ENCODE assay signal across 23 cellular contexts in genomic region chr6:42079941-42080464, GRCh38.
"Had no signal": no experiment of that assay in that cellular context is flagged by ENCODE, and none has a peak within 500 bp of the region (broad histone marks: within the 10 kb centered on the region; RNA-seq: fewer than 3 reads in every experiment).

No MANE protein-coding gene starts in this region.

- H3K36me3 Mint-ChIP-seq: activated naive CD8-positive, alpha-beta T cell had no signal

- DNase-seq: activated CD4-positive, alpha-beta T cell treated with anti-CD3 and anti-CD28 coated beads for 48 hours; activated CD4-positive, alpha-beta T cell treated with anti-CD3 and anti-CD28 coated beads, Interleukin-2, amount 50 U/mL, for 4 hours; activated CD4-positive, CD25-positive, alpha-beta regulatory T cell treated with anti-CD3 and anti-CD28 coated beads, Interleukin-2, amount 50 U/mL, for 72 hours; activated CD8-positive, alpha-beta memory T cell treated with anti-CD3 and anti-CD28 coated beads, Interleukin-2, amount 50 U/mL, for 48 hours; activated CD8-positive, alpha-beta T cell treated with anti-CD3 and anti-CD28 coated beads, Interleukin-2, amount 10 ng/mL, durations not matched to agents 7 days and 5 days; activated effector memory CD4-positive, alpha-beta T cell treated with anti-CD3 and anti-CD28 coated beads, Interleukin-2, amount 50 U/mL, for 16 hours; activated naive CD4-positive, alpha-beta T cell treated with anti-CD3 and anti-CD28 coated beads for 36 hours; activated T-cell treated with anti-CD3 and anti-CD28 coated beads, Interleukin-2, amount 50 U/mL, for 1 hour; anterior cingulate cortex; cerebellar nuclear complex; NCI-H1105 treated with DMSO at 0.1 percent for 48 hours; NCI-H1436 treated with DMSO at 0.1 percent for 48 hours; NCI-H187; NCI-H2081 treated with DMSO at 0.1 percent for 48 hours; NCI-H446 treated with DMSO at 0.1 percent for 48 hours; NCI-H526 treated with DMSO at 0.1 percent for 48 hours; NCI-H82; SHP77 treated with DMSO at 0.1 percent for 48 hours; T-helper 17 cell; T-helper 9 cell had no signal

- H3K9me3 Mint-ChIP-seq: activated naive CD4-positive, alpha-beta T cell treated with anti-CD3 and anti-CD28 coated beads for 36 hours; WTC11 had no signal

- H3K4me1 Mint-ChIP-seq: WTC11 had no signal

- H3K4me3 Mint-ChIP-seq: activated CD8-positive, alpha-beta T cell treated with anti-CD3 and anti-CD28 coated beads, Interleukin-2, amount 10 ng/mL, durations not matched to agents 7 days and 5 days; activated naive CD4-positive, alpha-beta T cell treated with anti-CD3 and anti-CD28 coated beads for 36 hours; activated naive CD8-positive, alpha-beta T cell; T-helper 17 cell; WTC11 had no signal

- ATAC-seq: activated CD8-positive, alpha-beta T cell treated with anti-CD3 and anti-CD28 coated beads, Interleukin-2, amount 10 ng/mL, durations not matched to agents 7 days and 5 days; Panc1; T-helper 17 cell; WTC11 had no signal

- H3K27ac Mint-ChIP-seq: activated CD8-positive, alpha-beta T cell treated with anti-CD3 and anti-CD28 coated beads, Interleukin-2, amount 10 ng/mL, durations not matched to agents 7 days and 5 days; activated naive CD4-positive, alpha-beta T cell treated with anti-CD3 and anti-CD28 coated beads for 36 hours; activated naive CD8-positive, alpha-beta T cell; T-helper 17 cell; WTC11 had no signal

- H3K27me3 Mint-ChIP-seq: activated naive CD8-positive, alpha-beta T cell; T-helper 17 cell had no signal
